Comparison of ENCODE assay signal across 27 cellular contexts in genomic region chr5:132785864-132786263, GRCh38. TPM values are rescaled to one million over a fixed set of nuclear protein-coding genes. Genes with fewer than 3 reads are reported as not detected.
"Had no signal": no experiment of that assay in that cellular context is flagged by ENCODE, and none has a peak within 500 bp of the region (broad histone marks: within the 10 kb centered on the region; RNA-seq: fewer than 3 reads in every experiment).

No MANE protein-coding gene starts in this region.

- FAIRE-seq: endothelial cell of umbilical vein, kidney, pancreas had no signal

- H3K4me2 ChIP-seq: hepatocyte had no signal

- H3K27ac Mint-ChIP-seq: activated CD4-positive, alpha-beta T cell treated with anti-CD3 and anti-CD28 coated beads for 36 hours; activated CD8-positive, alpha-beta T cell treated with anti-CD3 and anti-CD28 coated beads, Interleukin-2, amount 10 ng/mL, durations not matched to agents 7 days and 5 days; activated naive CD4-positive, alpha-beta T cell treated with anti-CD3 and anti-CD28 coated beads, Interleukin-2, amount 50 U/mL, for 72 hours; activated T-cell treated with anti-CD3 and anti-CD28 coated beads, Interleukin-2, amount 50 U/mL, for 24 hours; brain; mesothelial cell of epicardium; naive thymus-derived CD4-positive, alpha-beta T cell had no signal

- H3K9me3 Mint-ChIP-seq: activated naive CD4-positive, alpha-beta T cell treated with anti-CD3 and anti-CD28 coated beads, Interleukin-2, amount 50 U/mL, for 72 hours; activated T-cell treated with anti-CD3 and anti-CD28 coated beads, Interleukin-2, amount 50 U/mL, for 24 hours; naive thymus-derived CD4-positive, alpha-beta T cell had no signal

- H3K36me3 ChIP-seq: gastroesophageal sphincter, pancreas, prostate gland, upper lobe of right lung had no signal

- H3K4me3 ChIP-seq: gastroesophageal sphincter, hepatocyte, pancreas, prostate gland, upper lobe of right lung had no signal

- H2AFZ ChIP-seq: hepatocyte had no signal

- H3K4me1 ChIP-seq: pancreas, prostate gland, upper lobe of right lung had no signal

- H3K9me3 ChIP-seq: gastroesophageal sphincter, pancreas, prostate gland, upper lobe of right lung had no signal

- H3K27ac ChIP-seq: gastroesophageal sphincter, hepatocyte, pancreas, prostate gland, upper lobe of right lung had no signal

- H3K36me3 Mint-ChIP-seq: activated naive CD4-positive, alpha-beta T cell treated with anti-CD3 and anti-CD28 coated beads, Interleukin-2, amount 50 U/mL, for 72 hours; brain; mesothelial cell of epicardium; naive thymus-derived CD4-positive, alpha-beta T cell had no signal

- H3K79me2 ChIP-seq: hepatocyte had no signal

- H3K4me1 Mint-ChIP-seq: activated CD4-positive, alpha-beta T cell treated with anti-CD3 and anti-CD28 coated beads for 36 hours had no signal

- H3K4me3 Mint-ChIP-seq: activated CD4-positive, alpha-beta T cell treated with anti-CD3 and anti-CD28 coated beads for 36 hours; activated CD8-positive, alpha-beta T cell treated with anti-CD3 and anti-CD28 coated beads, Interleukin-2, amount 10 ng/mL, durations not matched to agents 7 days and 5 days; activated T-cell treated with anti-CD3 and anti-CD28 coated beads, Interleukin-2, amount 50 U/mL, for 24 hours; brain; mesothelial cell of epicardium; naive thymus-derived CD4-positive, alpha-beta T cell had no signal

- H3K27me3 ChIP-seq: hepatocyte, pancreas, upper lobe of right lung had no signal

- DNase-seq: activated CD4-positive, alpha-beta T cell treated with anti-CD3 and anti-CD28 coated beads for 36 hours; activated CD4-positive, CD25-positive, alpha-beta regulatory T cell; activated CD8-positive, alpha-beta T cell treated with anti-CD3 and anti-CD28 coated beads, Interleukin-2, amount 10 ng/mL, durations not matched to agents 7 days and 5 days; activated naive CD4-positive, alpha-beta T cell; activated T-cell treated with anti-CD3 and anti-CD28 coated beads, Interleukin-2, amount 50 U/mL, for 24 hours; anterior cingulate cortex; kidney; left colon; mammary epithelial cell; naive thymus-derived CD4-positive, alpha-beta T cell; pancreas; retina; stimulated activated CD4-positive, alpha-beta T cell treated with anti-CD3 and anti-CD28 coated beads, Interleukin-15, amount 100 ng/mL, for 24 hours; stimulated activated CD4-positive, alpha-beta T cell treated with anti-CD3 and anti-CD28 coated beads, Interleukin-2, amount 100 ng/mL, for 24 hours; stimulated activated naive CD4-positive, alpha-beta T cell treated with Interleukin-2 at 50 U/mL for 16 hours; upper lobe of right lung had no signal

RNA-seq across cellular contexts. Expression of gene SOWAHA, which starts 27.2 kb away (rescaled TPM):
- total RNA-seq: activated CD8-positive, alpha-beta T cell treated with anti-CD3 and anti-CD28 coated beads, Interleukin-2, amount 10 ng/mL, durations not matched to agents 7 days and 5 days; activated naive CD4-positive, alpha-beta T cell treated with anti-CD3 and anti-CD28 coated beads, Interleukin-2, amount 50 U/mL, for 72 hours; endothelial cell of umbilical vein; mammary epithelial cell; upper lobe of right lung had no signal
- polyA plus RNA-seq: endothelial cell of umbilical vein; naive thymus-derived CD4-positive, alpha-beta T cell had no signal

RNA-seq across cellular contexts. Expression of gene CCNI2, which starts 38.6 kb away (rescaled TPM):
- total RNA-seq: cardiac septum, fibroblast of lung, fibroblast of villous mesenchyme, gastroesophageal sphincter, mammary epithelial cell had no signal
- polyA plus RNA-seq: fibroblast of lung, neural cell had no signal

RNA-seq across cellular contexts. Expression of gene SHROOM1, which starts 44.6 kb away (rescaled TPM):
- polyA plus RNA-seq: naive thymus-derived CD4-positive, alpha-beta T cell had no signal
